Comparison of ENCODE assay signal across 13 cellular contexts in genomic region chr3:134956395-134956794, GRCh38.
DNase-seq lines count a peak whose midpoint lies in the region; ATAC-seq lines count a peak whose summit lies in the region.
"Had no signal": no experiment of that assay in that cellular context is flagged by ENCODE, and none has a peak within 500 bp of the region (broad histone marks: within the 10 kb centered on the region; RNA-seq: fewer than 3 reads in every experiment).

No MANE protein-coding gene starts in this region.

- WGBS in mesenchymal stem cell = 74% methylated on average over 1 of the region's 2 CpGs

- H3K27ac ChIP-seq in mesenchymal stem cell (ENCODE audit: low read length, poor library complexity, severe bottlenecking) = no peak overlapping the region
- H3K27ac ChIP-seq: gastrocnemius medialis, stomach had no signal

- no peak overlapping the region for H2BK120ac ChIP-seq in mesenchymal stem cell (ENCODE audit: low read depth, low read length)

- H2BK5ac ChIP-seq in mesenchymal stem cell (ENCODE audit: low read depth, low read length, poor library complexity, severe bottlenecking) = no peak overlapping the region

- H3K27me3 ChIP-seq in mesenchymal stem cell (ENCODE audit: control insufficient read depth in 1 of 2, insufficient read depth in 1 of 2, low read length in 2 of 2) = no peaks in the 10 kb centered on the region
- H3K27me3 ChIP-seq: gastrocnemius medialis, stomach had no signal

- H2AFZ ChIP-seq in mesenchymal stem cell (ENCODE audit: low read depth, low read length) = no peak overlapping the region

- no peaks in the 10 kb centered on the region for H3K79me1 ChIP-seq in mesenchymal stem cell (replicated peaks; ENCODE audit: low read length, poor library complexity, severe bottlenecking)

- H4K91ac ChIP-seq in mesenchymal stem cell (ENCODE audit: low read length) = no peak overlapping the region

- ATAC-seq in GM18511 (IDR thresholded peaks at IDR 0.05; ENCODE audit: unreplicated experiment) = peak; percentile 69
- ATAC-seq in GM21381 (IDR thresholded peaks at IDR 0.05; ENCODE audit: unreplicated experiment) = peak; percentile 68
- ATAC-seq in HG02870 (IDR thresholded peaks at IDR 0.05; ENCODE audit: unreplicated experiment) = peak; percentile 68
- peak; percentile 64 for ATAC-seq in HG03565 (IDR thresholded peaks at IDR 0.05; ENCODE audit: unreplicated experiment)
- ATAC-seq: gastrocnemius medialis had no signal

- no peak overlapping the region for H2AK5ac ChIP-seq in mesenchymal stem cell (ENCODE audit: low read length, severe bottlenecking)

- H2BK15ac ChIP-seq in mesenchymal stem cell (ENCODE audit: low read depth, poor library complexity, severe bottlenecking) = no peak overlapping the region

- H3K9ac ChIP-seq in mesenchymal stem cell (ENCODE audit: low read length) = no peak overlapping the region

- no peak overlapping the region for H3K18ac ChIP-seq in mesenchymal stem cell (ENCODE audit: low read depth in 1 of 2, low read length in 2 of 2)

- peaks cover 4 to 7% of the 10 kb centered on the region in 2 experiments for H3K36me3 ChIP-seq in mesenchymal stem cell (ENCODE audit: control insufficient read depth in 1 of 2, insufficient read depth in 2 of 2, low read depth in 1 of 2, low read length in 2 of 2)

- no peak overlapping the region for H3K14ac ChIP-seq in mesenchymal stem cell (ENCODE audit: low read length in 2 of 2)

- H3K4me3 ChIP-seq in mesenchymal stem cell (ENCODE audit: insufficient read depth in 1 of 2, low read depth in 1 of 2, low read length in 2 of 2) = no peak overlapping the region
- H3K4me3 ChIP-seq: gastrocnemius medialis, stomach had no signal

- no peaks in the 10 kb centered on the region for H3K4me1 ChIP-seq in mesenchymal stem cell (ENCODE audit: control insufficient read depth, insufficient read depth, low read depth, low read length)
- H3K4me1 ChIP-seq: gastrocnemius medialis, stomach had no signal

- H3K4ac ChIP-seq in mesenchymal stem cell (ENCODE audit: low read depth in 1 of 2, low read length in 2 of 2) = no peak overlapping the region

- DNase-seq in mesenchymal stem cell = no peak
- no peak for DNase-seq in activated effector memory CD4-positive, alpha-beta T cell treated with Interleukin-2 at 50 U/mL for 16 hours
- no peak for DNase-seq in stimulated activated CD4-positive, alpha-beta T cell treated with anti-CD3 and anti-CD28 coated beads, Interleukin-1b, Interleukin-23, amount 100 ng/mL, for 48 hours
- no peak for DNase-seq in activated naive CD4-positive, alpha-beta T cell (lab: John Stamatoyannopoulos, UW)
- DNase-seq: activated CD4-positive, alpha-beta T cell treated with anti-CD3 and anti-CD28 coated beads, Interleukin-2, amount 10 ng/mL, durations not matched to agents 7 days and 5 days; COR-L47; gastrocnemius medialis; KBM-7; stomach had no signal

- H2BK12ac ChIP-seq in mesenchymal stem cell (ENCODE audit: low read length in 2 of 2) = no peak overlapping the region

- peaks cover 8% of the 10 kb centered on the region for H3K9me3 ChIP-seq in mesenchymal stem cell (ENCODE audit: control insufficient read depth, low read length)
- H3K9me3 ChIP-seq: gastrocnemius medialis had no signal

- no peak overlapping the region for H3K23ac ChIP-seq in mesenchymal stem cell (ENCODE audit: low read length in 2 of 2)

- H3K4me2 ChIP-seq in mesenchymal stem cell (ENCODE audit: low read length, poor library complexity, severe bottlenecking) = no peak overlapping the region

- H4K8ac ChIP-seq in mesenchymal stem cell (ENCODE audit: low read length) = no peak overlapping the region
